In the genomic region with DNA sequence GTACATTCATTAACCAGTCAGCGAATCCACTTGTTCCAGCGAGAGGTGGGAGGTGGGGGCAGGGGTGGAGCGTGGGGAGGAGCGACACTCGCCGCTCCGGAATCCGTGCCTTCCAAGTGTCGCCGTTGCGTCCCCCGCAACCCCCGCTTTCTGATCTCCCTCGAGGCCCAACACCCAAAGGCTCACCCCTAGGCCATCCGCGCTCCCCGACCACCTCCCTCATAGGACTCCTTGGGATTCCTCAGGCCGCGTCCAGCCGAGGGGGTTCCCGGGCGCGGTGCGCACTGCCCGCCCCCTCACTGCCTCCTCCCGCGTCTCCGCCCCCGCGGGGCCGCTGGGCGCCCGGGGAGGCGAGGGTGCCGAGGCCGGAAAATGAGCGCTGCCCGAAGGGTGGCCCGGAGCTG, we compare ENCODE assay signal across 8 cellular contexts.
DNase-seq lines count a peak whose midpoint lies in the region; ATAC-seq lines count a peak whose summit lies in the region.

No MANE protein-coding gene starts in this region.

- peaks cover 0 to 18% (median 12%) of the 10 kb centered on the region in 5 donors for H3K4me1 ChIP-seq in subcutaneous abdominal adipose tissue (ENCODE audit: control insufficient read depth in 5 of 5, insufficient read depth in 5 of 5, low read length in 5 of 5)

- H3K27ac ChIP-seq in subcutaneous abdominal adipose tissue (ENCODE audit: low read depth, low read length) = no peak overlapping the region

- H3K36me3 ChIP-seq in subcutaneous abdominal adipose tissue (ENCODE audit: control insufficient read depth in 5 of 5, insufficient read depth in 5 of 5, low read length in 5 of 5) = no peaks in the 10 kb centered on the region

- H3K9me3 Mint-ChIP-seq in activated naive CD8-positive, alpha-beta T cell treated with anti-CD3 and anti-CD28 coated beads, Interleukin-2, amount 10 ng/mL, durations not matched to agents 7 days and 5 days = peaks cover 8% of the 10 kb centered on the region

- H3K4me3 ChIP-seq in subcutaneous abdominal adipose tissue (ENCODE audit: low read depth in 1 of 5, low read length in 5 of 5) = peak overlapping the region in 4 of 5 donors; percentile 72 to 83 (median 75)

- H3K27ac Mint-ChIP-seq in activated naive CD8-positive, alpha-beta T cell treated with anti-CD3 and anti-CD28 coated beads, Interleukin-2, amount 10 ng/mL, durations not matched to agents 7 days and 5 days = no peak overlapping the region

- peaks cover 73% of the 10 kb centered on the region for H3K27me3 Mint-ChIP-seq in activated naive CD8-positive, alpha-beta T cell treated with anti-CD3 and anti-CD28 coated beads, Interleukin-2, amount 10 ng/mL, durations not matched to agents 7 days and 5 days

- no peaks in the 10 kb centered on the region for H3K27me3 ChIP-seq in subcutaneous abdominal adipose tissue (ENCODE audit: control insufficient read depth in 5 of 5, insufficient read depth in 4 of 5, low read length in 5 of 5)

- H3K4me3 Mint-ChIP-seq in activated naive CD8-positive, alpha-beta T cell treated with anti-CD3 and anti-CD28 coated beads, Interleukin-2, amount 10 ng/mL, durations not matched to agents 7 days and 5 days = peak overlapping the region; percentile 7

- H3K36me3 Mint-ChIP-seq in activated naive CD8-positive, alpha-beta T cell treated with anti-CD3 and anti-CD28 coated beads, Interleukin-2, amount 10 ng/mL, durations not matched to agents 7 days and 5 days = no peaks in the 10 kb centered on the region

- H3K9ac ChIP-seq in subcutaneous abdominal adipose tissue (ENCODE audit: low read length in 5 of 5) = peak overlapping the region in 4 of 5 donors; percentile 11 to 64 (median 40)

- H3K9me3 ChIP-seq in subcutaneous abdominal adipose tissue (ENCODE audit: control insufficient read depth in 5 of 5, low read length in 5 of 5) = peaks cover 0 to 14% (median 11%) of the 10 kb centered on the region in 5 donors

- H3K4me1 Mint-ChIP-seq in activated naive CD8-positive, alpha-beta T cell treated with anti-CD3 and anti-CD28 coated beads, Interleukin-2, amount 10 ng/mL, durations not matched to agents 7 days and 5 days = peaks cover 6% of the 10 kb centered on the region

- POLR2A ChIA-PET in activated naive CD8-positive, alpha-beta T cell treated with anti-CD3 and anti-CD28 coated beads, Interleukin-2, amount 10 ng/mL, durations not matched to agents 7 days and 5 days (lab: Charles Lee) = no interaction called here

- peak; percentile 17 for DNase-seq in DMS153 treated with DMSO at 0.1 percent for 48 hours (lab: John Stamatoyannopoulos, UW; ENCODE audit: unreplicated experiment)
- DNase-seq in DMS153 (lab: John Stamatoyannopoulos, UW) = no peak
- DNase-seq in activated naive CD8-positive, alpha-beta T cell treated with anti-CD3 and anti-CD28 coated beads, Interleukin-2, amount 10 ng/mL, durations not matched to agents 7 days and 5 days = peak; percentile 32
- DNase-seq in islet precursor cell = peak; percentile 74
- DNase-seq in NCI-H2171 treated with DMSO at 0.1 percent for 48 hours (lab: John Stamatoyannopoulos, UW) = no peak
- DNase-seq in NCI-H446 (lab: John Stamatoyannopoulos, UW) = no peak
- DNase-seq in D341Med (ENCODE audit: low spot score) = no peak

- ATAC-seq in activated naive CD8-positive, alpha-beta T cell treated with anti-CD3 and anti-CD28 coated beads, Interleukin-2, amount 10 ng/mL, durations not matched to agents 7 days and 5 days (ENCODE audit: low read depth) = peak; percentile 14

Comparison
In these comparisons a context has a peak if more than half of its experiments do, and no peak if none do; other contexts are left out.
1. DNase-seq: peak in DMS153 treated with DMSO at 0.1 percent for 48 hours (single experiment), activated naive CD8-positive, alpha-beta T cell treated with anti-CD3 and anti-CD28 coated beads, Interleukin-2, amount 10 ng/mL, durations not matched to agents 7 days and 5 days (single experiment) and islet precursor cell (single experiment); none in DMS153 (single experiment), NCI-H2171 treated with DMSO at 0.1 percent for 48 hours (single experiment), NCI-H446 (0 of 2) and D341Med (single experiment).